ENCODE assay signal across 16 cellular contexts in genomic region chr16:28587386-28587785, GRCh38. TPM values are rescaled to one million over a fixed set of nuclear protein-coding genes. Genes with fewer than 3 reads are reported as not detected.
DNase-seq lines count a peak whose midpoint lies in the region; ATAC-seq and TF ChIP-seq lines count a peak whose summit lies in the region.
"Had no signal": no experiment of that assay in that cellular context is flagged by ENCODE, and none has a peak within 500 bp of the region (broad histone marks: within the 10 kb centered on the region; RNA-seq: fewer than 3 reads in every experiment).

No MANE protein-coding gene starts in this region.

- H3K36me3 Mint-ChIP-seq in activated CD8-positive, alpha-beta T cell treated with anti-CD3 and anti-CD28 coated beads for 36 hours (ENCODE audit: low read depth): peaks cover 20% of the 10 kb centered on the region
- H3K36me3 Mint-ChIP-seq in activated CD8-positive, alpha-beta T cell treated with anti-CD3 and anti-CD28 coated beads, Interleukin-2, amount 10 ng/mL, durations not matched to agents 7 days and 5 days (ENCODE audit: low read depth): peaks cover 51% of the 10 kb centered on the region
- H3K36me3 Mint-ChIP-seq in osteocyte (ENCODE audit: unreplicated experiment): peaks cover 27% of the 10 kb centered on the region

- peak overlapping the region; percentile 5 for H3K27ac Mint-ChIP-seq in activated CD8-positive, alpha-beta T cell treated with anti-CD3 and anti-CD28 coated beads for 36 hours
- H3K27ac Mint-ChIP-seq in activated CD8-positive, alpha-beta T cell treated with anti-CD3 and anti-CD28 coated beads, Interleukin-2, amount 10 ng/mL, durations not matched to agents 7 days and 5 days: no peak overlapping the region
- H3K27ac Mint-ChIP-seq in osteocyte (ENCODE audit: unreplicated experiment): peak overlapping the region; percentile 80
- H3K27ac Mint-ChIP-seq: activated CD8-positive, alpha-beta memory T cell treated with anti-CD3 and anti-CD28 coated beads, Interleukin-2, amount 10 ng/mL, durations not matched to agents 7 days and 5 days; activated T-helper 2 cell treated with anti-CD3 and anti-CD28 coated beads, Interferon-gamma antibody, Interleukin-2, Interleukin-4, amounts not matched to agents 10 μg/mL and 5 μg/mL and 100 μg/mL, durations not matched to agents 14 hours and 24 hours and 36 hours had no signal

- no peak for DNase-seq in activated CD8-positive, alpha-beta T cell treated with anti-CD3 and anti-CD28 coated beads for 36 hours
- no peak for DNase-seq in activated CD8-positive, alpha-beta T cell treated with anti-CD3 and anti-CD28 coated beads, Interleukin-2, amount 10 ng/mL, durations not matched to agents 7 days and 5 days
- DNase-seq in NCI-H226 (peak; percentile 49), dermis microvascular lymphatic vessel endothelial cell (ENCODE audit: low read depth in 2 of 2) (peak; percentile 17 to 33), osteocyte (ENCODE audit: extremely low spot score, unreplicated experiment) (no peak), RKO (ENCODE audit: low spot score) (no peak), AG08396 (ENCODE audit: low spot score) (no peak)
- DNase-seq: 8988T; activated CD8-positive, alpha-beta memory T cell treated with anti-CD3 and anti-CD28 coated beads, Interleukin-2, amount 10 ng/mL, durations not matched to agents 7 days and 5 days; brain microvascular endothelial cell; heart right ventricle; KG1; NCI-H2029; NCI-H446 treated with DMSO at 0.1 percent for 48 hours had no signal

- TF ChIP-seq CTCF in activated CD8-positive, alpha-beta T cell treated with anti-CD3 and anti-CD28 coated beads for 36 hours (IDR thresholded peaks at IDR 0.05): no peak
- TF ChIP-seq CTCF in osteocyte (IDR thresholded peaks at IDR 0.05): no peak

- no peak for ATAC-seq in activated CD8-positive, alpha-beta T cell treated with anti-CD3 and anti-CD28 coated beads for 36 hours
- no peak for ATAC-seq in activated CD8-positive, alpha-beta T cell treated with anti-CD3 and anti-CD28 coated beads, Interleukin-2, amount 10 ng/mL, durations not matched to agents 7 days and 5 days
- no peak for ATAC-seq in GM18520 (IDR thresholded peaks at IDR 0.05; ENCODE audit: unreplicated experiment)
- ATAC-seq: activated CD8-positive, alpha-beta memory T cell treated with anti-CD3 and anti-CD28 coated beads, Interleukin-2, amount 10 ng/mL, durations not matched to agents 7 days and 5 days; heart right ventricle had no signal

- H3K4me1 Mint-ChIP-seq in activated CD8-positive, alpha-beta T cell treated with anti-CD3 and anti-CD28 coated beads for 36 hours (ENCODE audit: low read depth): no peaks in the 10 kb centered on the region
- no peaks in the 10 kb centered on the region for H3K4me1 Mint-ChIP-seq in activated CD8-positive, alpha-beta T cell treated with anti-CD3 and anti-CD28 coated beads, Interleukin-2, amount 10 ng/mL, durations not matched to agents 7 days and 5 days (ENCODE audit: low read depth)
- peaks cover 22% of the 10 kb centered on the region for H3K4me1 Mint-ChIP-seq in osteocyte (ENCODE audit: unreplicated experiment)
- H3K4me1 Mint-ChIP-seq: activated CD8-positive, alpha-beta memory T cell treated with anti-CD3 and anti-CD28 coated beads, Interleukin-2, amount 10 ng/mL, durations not matched to agents 7 days and 5 days had no signal

- POLR2A ChIA-PET in activated CD8-positive, alpha-beta T cell treated with anti-CD3 and anti-CD28 coated beads for 36 hours (lab: Charles Lee): no interaction called here
- POLR2A ChIA-PET in activated CD8-positive, alpha-beta T cell treated with anti-CD3 and anti-CD28 coated beads, Interleukin-2, amount 10 ng/mL, durations not matched to agents 7 days and 5 days (lab: Charles Lee): no interaction called here

- intact Hi-C loops in activated CD8-positive, alpha-beta T cell treated with anti-CD3 and anti-CD28 coated beads for 36 hours (cut with micrococcal nuclease): loop anchor here (2.0 kb wide), 1 partner anchor 15 kb away; no protein-coding TSS in a partner anchor

- no peaks in the 10 kb centered on the region for H3K9me3 Mint-ChIP-seq in activated CD8-positive, alpha-beta T cell treated with anti-CD3 and anti-CD28 coated beads for 36 hours
- H3K9me3 Mint-ChIP-seq in activated CD8-positive, alpha-beta T cell treated with anti-CD3 and anti-CD28 coated beads, Interleukin-2, amount 10 ng/mL, durations not matched to agents 7 days and 5 days (ENCODE audit: insufficient read depth): no peaks in the 10 kb centered on the region
- H3K9me3 Mint-ChIP-seq in osteocyte (ENCODE audit: unreplicated experiment): no peaks in the 10 kb centered on the region
- H3K9me3 Mint-ChIP-seq: activated T-helper 2 cell treated with anti-CD3 and anti-CD28 coated beads, Interferon-gamma antibody, Interleukin-2, Interleukin-4, amounts not matched to agents 10 μg/mL and 5 μg/mL and 100 μg/mL, durations not matched to agents 14 hours and 24 hours and 36 hours had no signal

- H3K4me3 Mint-ChIP-seq in activated CD8-positive, alpha-beta T cell treated with anti-CD3 and anti-CD28 coated beads for 36 hours: no peak overlapping the region
- H3K4me3 Mint-ChIP-seq in activated CD8-positive, alpha-beta T cell treated with anti-CD3 and anti-CD28 coated beads, Interleukin-2, amount 10 ng/mL, durations not matched to agents 7 days and 5 days: no peak overlapping the region
- no peak overlapping the region for H3K4me3 Mint-ChIP-seq in osteocyte (ENCODE audit: unreplicated experiment)
- H3K4me3 Mint-ChIP-seq: activated CD8-positive, alpha-beta memory T cell treated with anti-CD3 and anti-CD28 coated beads, Interleukin-2, amount 10 ng/mL, durations not matched to agents 7 days and 5 days had no signal

- CTCF ChIA-PET in activated CD8-positive, alpha-beta T cell treated with anti-CD3 and anti-CD28 coated beads for 36 hours (lab: Charles Lee): no interaction called here
- CTCF ChIA-PET in activated CD8-positive, alpha-beta T cell treated with anti-CD3 and anti-CD28 coated beads, Interleukin-2, amount 10 ng/mL, durations not matched to agents 7 days and 5 days (lab: Charles Lee): no interaction called here

- H3K27me3 Mint-ChIP-seq in activated CD8-positive, alpha-beta T cell treated with anti-CD3 and anti-CD28 coated beads for 36 hours: no peaks in the 10 kb centered on the region
- H3K27me3 Mint-ChIP-seq in activated CD8-positive, alpha-beta T cell treated with anti-CD3 and anti-CD28 coated beads, Interleukin-2, amount 10 ng/mL, durations not matched to agents 7 days and 5 days (ENCODE audit: low read depth): no peaks in the 10 kb centered on the region
- H3K27me3 Mint-ChIP-seq in osteocyte (ENCODE audit: unreplicated experiment): no peaks in the 10 kb centered on the region
- H3K27me3 Mint-ChIP-seq: activated CD8-positive, alpha-beta memory T cell treated with anti-CD3 and anti-CD28 coated beads, Interleukin-2, amount 10 ng/mL, durations not matched to agents 7 days and 5 days had no signal

RNA-seq across cellular contexts. Expression of gene SULT1A2, which starts 9.5 kb away (rescaled TPM):
- total RNA-seq in activated CD8-positive, alpha-beta T cell treated with anti-CD3 and anti-CD28 coated beads for 36 hours: 1 to 10 TPM in 1 of 2 experiments, under 1 TPM in 1; 0.81 to 1.0 TPM
- total RNA-seq in activated CD8-positive, alpha-beta T cell treated with anti-CD3 and anti-CD28 coated beads, Interleukin-2, amount 10 ng/mL, durations not matched to agents 7 days and 5 days: under 1 TPM; 0.42 to 0.57 TPM
- total RNA-seq in dermis microvascular lymphatic vessel endothelial cell (not detected in 2 replicates), osteocyte (0.51 TPM in 1 of 2 replicates, not detected in the other)

RNA-seq across cellular contexts. Expression of gene SULT1A1, which starts 22.5 kb away (rescaled TPM):
- 10 to 100 TPM; 15.6 to 17.4 TPM for total RNA-seq in activated CD8-positive, alpha-beta T cell treated with anti-CD3 and anti-CD28 coated beads for 36 hours
- total RNA-seq in activated CD8-positive, alpha-beta T cell treated with anti-CD3 and anti-CD28 coated beads, Interleukin-2, amount 10 ng/mL, durations not matched to agents 7 days and 5 days: 10 to 100 TPM; 11.8 to 13.0 TPM
- 2.4 and 4.0 TPM in 2 replicates for total RNA-seq in dermis microvascular lymphatic vessel endothelial cell
- total RNA-seq in osteocyte: 10.4 and 11.4 TPM in 2 replicates

RNA-seq across cellular contexts. Expression of gene SGF29, which starts 33.7 kb away (rescaled TPM):
- total RNA-seq in activated CD8-positive, alpha-beta T cell treated with anti-CD3 and anti-CD28 coated beads for 36 hours: 10 to 100 TPM; 25.0 TPM
- total RNA-seq in activated CD8-positive, alpha-beta T cell treated with anti-CD3 and anti-CD28 coated beads, Interleukin-2, amount 10 ng/mL, durations not matched to agents 7 days and 5 days: 10 to 100 TPM; 42.2 to 49.1 TPM
- 5.3 and 6.8 TPM in 2 replicates for total RNA-seq in dermis microvascular lymphatic vessel endothelial cell
- total RNA-seq in osteocyte: 20.4 and 29.7 TPM in 2 replicates

RNA-seq across cellular contexts. Expression of gene NUPR1, which starts 48.6 kb away (rescaled TPM):
- total RNA-seq in activated CD8-positive, alpha-beta T cell treated with anti-CD3 and anti-CD28 coated beads for 36 hours: not detected
- total RNA-seq in activated CD8-positive, alpha-beta T cell treated with anti-CD3 and anti-CD28 coated beads, Interleukin-2, amount 10 ng/mL, durations not matched to agents 7 days and 5 days: not detected
- total RNA-seq in dermis microvascular lymphatic vessel endothelial cell: 1.4 and 9.0 TPM in 2 replicates
- total RNA-seq in osteocyte: 124 and 138 TPM in 2 replicates
- total RNA-seq: activated CD8-positive, alpha-beta memory T cell treated with anti-CD3 and anti-CD28 coated beads, Interleukin-2, amount 10 ng/mL, durations not matched to agents 7 days and 5 days; activated T-helper 2 cell treated with anti-CD3 and anti-CD28 coated beads, Interferon-gamma antibody, Interleukin-2, Interleukin-4, amounts not matched to agents 10 μg/mL and 5 μg/mL and 100 μg/mL, durations not matched to agents 14 hours and 24 hours and 36 hours had no signal

RNA-seq across cellular contexts. Expression of gene NPIPB8, which starts 50.5 kb away (rescaled TPM):
- total RNA-seq in activated CD8-positive, alpha-beta T cell treated with anti-CD3 and anti-CD28 coated beads for 36 hours: not detected
- total RNA-seq in activated CD8-positive, alpha-beta T cell treated with anti-CD3 and anti-CD28 coated beads, Interleukin-2, amount 10 ng/mL, durations not matched to agents 7 days and 5 days: 1 to 10 TPM in 1 of 2 experiments, under 1 TPM in 1; 0.89 to 1.0 TPM
- total RNA-seq in dermis microvascular lymphatic vessel endothelial cell: 0.13 and 0.26 TPM in 2 replicates
- not detected in 2 replicates for total RNA-seq in osteocyte

Comparison
In these comparisons a context has a peak if more than half of its experiments do, and no peak if none do; other contexts are left out.
1. DNase-seq: peak in NCI-H226 (single experiment) and dermis microvascular lymphatic vessel endothelial cell (2 of 2); none in activated CD8-positive, alpha-beta T cell treated with anti-CD3 and anti-CD28 coated beads for 36 hours (single experiment), activated CD8-positive, alpha-beta T cell treated with anti-CD3 and anti-CD28 coated beads, Interleukin-2, amount 10 ng/mL, durations not matched to agents 7 days and 5 days (single experiment), osteocyte (single experiment), RKO (single experiment) and AG08396 (single experiment).